In the genomic region with DNA sequence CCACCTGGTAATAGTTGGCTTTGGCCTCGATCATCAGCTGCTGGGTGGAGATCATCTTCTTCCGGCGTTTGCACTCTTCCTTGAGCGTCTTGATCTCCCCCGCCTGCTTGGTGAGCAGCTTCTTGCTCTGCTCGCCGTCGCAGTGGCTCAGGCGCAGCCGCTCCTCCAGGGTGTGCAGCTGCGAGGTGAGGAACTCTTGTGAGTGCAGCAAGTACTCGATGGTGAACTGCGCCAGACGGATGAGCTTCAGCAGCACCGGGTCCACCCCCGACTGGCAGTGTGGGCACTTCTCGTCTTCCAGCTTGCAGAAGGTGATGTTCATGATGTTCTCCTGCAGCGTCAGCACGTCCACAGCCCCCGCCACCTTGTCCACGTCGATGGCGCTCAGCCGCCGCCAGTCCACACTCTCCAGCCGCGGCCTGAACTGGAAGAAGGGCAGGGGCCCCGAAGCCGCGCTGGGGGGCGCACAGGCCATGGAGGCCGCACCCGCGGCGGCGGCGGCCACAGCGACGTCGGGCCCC, we compare ENCODE assay signal across 12 cellular contexts. TPM values are rescaled to one million over a fixed set of nuclear protein-coding genes. Genes with fewer than 3 reads are reported as not detected.
A peak's percentile ranks its signal among the peaks of the same experiment; 100 is the strongest.
DNase-seq lines count a peak whose midpoint lies in the region; ATAC-seq and TF ChIP-seq lines count a peak whose summit lies in the region.
"Had no signal": no experiment of that assay in that cellular context is flagged by ENCODE, and none has a peak within 500 bp of the region (broad histone marks: within the 10 kb centered on the region; RNA-seq: fewer than 3 reads in every experiment).

No MANE protein-coding gene starts in this region.

- dilution Hi-C loops in mammary epithelial cell (cut with HindIII; ENCODE audit: low sequenced_read_pairs), result no loop called here

- H3K36me3 ChIP-seq in mammary epithelial cell (ENCODE audit: insufficient read depth, low read length) (peaks cover 2% of the 10 kb centered on the region), kidney epithelial cell (ENCODE audit: control insufficient read depth, insufficient read depth, low read length) (no peaks in the 10 kb centered on the region), smooth muscle cell (ENCODE audit: low read depth) (no peaks in the 10 kb centered on the region)

- peak overlapping the region in 1 of 2 experiments; percentile 34; a peak in 1 of 5 replicates for H3K4me3 Mint-ChIP-seq in H9
- no peak overlapping the region for H3K4me3 Mint-ChIP-seq in activated CD4-positive, alpha-beta T cell treated with anti-CD3 and anti-CD28 coated beads for 36 hours

- CTCF ChIA-PET in mammary epithelial cell (lab: Charles Lee; ENCODE audit: low non-redundant PET), result no interaction called here
- CTCF ChIA-PET in activated CD4-positive, alpha-beta T cell treated with anti-CD3 and anti-CD28 coated beads for 36 hours (lab: Charles Lee), result interaction anchor here (0.8 kb wide), 1 partner anchor 19 kb away, joined by 3 read pairs; no protein-coding TSS in a partner anchor

- intact Hi-C loops in mammary epithelial cell (cut with micrococcal nuclease), result no loop called here
- intact Hi-C loops in activated CD4-positive, alpha-beta T cell treated with anti-CD3 and anti-CD28 coated beads for 36 hours (cut with DNase I, micrococcal nuclease), result no loop called here

- peaks cover 15 to 18% of the 10 kb centered on the region in 2 experiments for H3K4me1 Mint-ChIP-seq in H9
- peaks cover 14% of the 10 kb centered on the region for H3K4me1 Mint-ChIP-seq in activated CD4-positive, alpha-beta T cell treated with anti-CD3 and anti-CD28 coated beads for 36 hours

- no CpG with 5 or more reads among the region's 40 CpGs for WGBS in H9 (ENCODE audit: extremely low coverage, insufficient read length, low lambda C conversion rate)
- 10% methylated on average over 6 of the region's 40 CpGs for WGBS in mammary epithelial cell (ENCODE audit: low coverage, missing lambda C conversion rate)
- WGBS in smooth muscle cell (ENCODE audit: low lambda C conversion rate), result 45% methylated on average over 30 of the region's 40 CpGs

- H3K27me3 ChIP-seq in H9 (ENCODE audit: insufficient read depth, low read length) (no peaks in the 10 kb centered on the region), mammary epithelial cell (ENCODE audit: insufficient read depth, low read length) (no peaks in the 10 kb centered on the region), kidney epithelial cell (ENCODE audit: control insufficient read depth, insufficient read depth, low read length) (no peaks in the 10 kb centered on the region), smooth muscle cell (ENCODE audit: low read depth) (no peaks in the 10 kb centered on the region)

- no peak overlapping the region for H3K9ac ChIP-seq in H9 (ENCODE audit: extremely low read depth, insufficient read length, low read length)
- H3K9ac ChIP-seq in mammary epithelial cell (ENCODE audit: insufficient read depth, low read length), result no peak overlapping the region
- no peak overlapping the region for H3K9ac ChIP-seq in smooth muscle cell (ENCODE audit: low read depth)
- H3K9ac ChIP-seq: parathyroid adenoma had no signal

- no peaks in the 10 kb centered on the region for H3F3A ChIP-seq in smooth muscle cell (ENCODE audit: low read depth)

- no peak overlapping the region for H4K8ac ChIP-seq in H9 (replicated peaks; ENCODE audit: insufficient read length, low read depth, low read length)

- POLR2A ChIA-PET in activated CD4-positive, alpha-beta T cell treated with anti-CD3 and anti-CD28 coated beads for 36 hours (lab: Charles Lee), result interaction anchor here (0.5 kb wide), 1 partner anchor 246 kb away, joined by 3 read pairs; no protein-coding TSS in a partner anchor

- H3K27ac ChIP-seq in H9 (ENCODE audit: insufficient read length, low read depth, low read length), result no peak overlapping the region
- H3K27ac ChIP-seq in mammary epithelial cell (ENCODE audit: insufficient read depth, low read depth, low read length), result no peak overlapping the region
- H3K27ac ChIP-seq in smooth muscle cell (ENCODE audit: low read depth), result no peak overlapping the region
- H3K27ac ChIP-seq: parathyroid adenoma had no signal

- H3K79me2 ChIP-seq in H9 (ENCODE audit: insufficient read depth, low read length) (peaks cover 2% of the 10 kb centered on the region; the same call in 1 of the 2 replicates), mammary epithelial cell (ENCODE audit: insufficient read depth, low read length) (peaks cover 17% of the 10 kb centered on the region), smooth muscle cell (ENCODE audit: low read depth) (peaks cover 30% of the 10 kb centered on the region)
- H3K79me2 ChIP-seq: parathyroid adenoma had no signal

- no TSS peak for BruUV-seq in mammary epithelial cell (replicated peaks; lab: Mats Ljungman, UMichigan)

- H3K9me3 Mint-ChIP-seq in H9, result no peaks in the 10 kb centered on the region
- H3K9me3 Mint-ChIP-seq in activated CD4-positive, alpha-beta T cell treated with anti-CD3 and anti-CD28 coated beads for 36 hours (ENCODE audit: low read depth), result no peaks in the 10 kb centered on the region

- peak overlapping the region in 2 of 3 experiments; percentile 58 to 70 for H3K4me3 ChIP-seq in mammary epithelial cell (replicated peaks in 1 of 3; ENCODE audit: insufficient read depth in 1 of 3, low read depth in 2 of 3, low read length in 3 of 3)
- H3K4me3 ChIP-seq in kidney epithelial cell (ENCODE audit: low read depth, low read length), result peak overlapping the region; percentile 32
- peak overlapping the region; percentile 85 for H3K4me3 ChIP-seq in smooth muscle cell
- H3K4me3 ChIP-seq: GM12878 had no signal

- H3K9me3 ChIP-seq in H9 (ENCODE audit: control insufficient read depth, low read depth, low read length) (no peaks in the 10 kb centered on the region), mammary epithelial cell (replicated peaks; ENCODE audit: insufficient read depth, low read length) (no peaks in the 10 kb centered on the region), smooth muscle cell (replicated peaks; ENCODE audit: low read depth) (no peaks in the 10 kb centered on the region)

- DNase-seq in H9 (peak; percentile 66), mammary epithelial cell (no peak), kidney epithelial cell (ENCODE audit: low read depth) (no peak), smooth muscle cell (lab: John Stamatoyannopoulos, UW; ENCODE audit: unreplicated experiment) (no peak), RKO (ENCODE audit: low spot score) (no peak), NK-92 (lab: John Stamatoyannopoulos, UW; ENCODE audit: unreplicated experiment) (no peak)
- no peak for DNase-seq in activated CD4-positive, alpha-beta T cell treated with anti-CD3 and anti-CD28 coated beads for 36 hours
- DNase-seq: cerebellar nuclear complex, NCI-H2029 had no signal

- H3K23ac ChIP-seq in H9 (ENCODE audit: insufficient read length, low read depth, low read length), result no peak overlapping the region

- no peak overlapping the region for H2BK12ac ChIP-seq in H9 (ENCODE audit: insufficient read length, low read depth, low read length)

- H3K56ac ChIP-seq in H9 (ENCODE audit: insufficient read length, low read depth, low read length), result no peak overlapping the region

- H3K27ac Mint-ChIP-seq in H9, result peak overlapping the region in 1 of 3 experiments; percentile 85; a peak in 2 of 7 replicates
- H3K27ac Mint-ChIP-seq in activated CD4-positive, alpha-beta T cell treated with anti-CD3 and anti-CD28 coated beads for 36 hours, result no peak overlapping the region

- H4K5ac ChIP-seq in H9 (ENCODE audit: insufficient read length, low read depth, low read length), result no peak overlapping the region

- no peak overlapping the region for H2BK20ac ChIP-seq in H9 (ENCODE audit: low read depth, low read length, poor library complexity, severe bottlenecking)

- H2AK5ac ChIP-seq in H9 (ENCODE audit: insufficient read length, low read length), result no peak overlapping the region

- H4K20me1 ChIP-seq in H9 (ENCODE audit: control insufficient read depth, insufficient read depth, insufficient read length), result no peaks in the 10 kb centered on the region
- H4K20me1 ChIP-seq in mammary epithelial cell (ENCODE audit: insufficient read depth, low read length), result no peaks in the 10 kb centered on the region
- peaks cover 25% of the 10 kb centered on the region for H4K20me1 ChIP-seq in smooth muscle cell (ENCODE audit: low read depth)

- no peak overlapping the region for H3K14ac ChIP-seq in H9 (ENCODE audit: insufficient read depth, low read length)

- H3K18ac ChIP-seq in H9 (ENCODE audit: insufficient read length, low read depth, low read length), result no peak overlapping the region

- no peak for ATAC-seq in activated CD4-positive, alpha-beta T cell treated with anti-CD3 and anti-CD28 coated beads for 36 hours
- ATAC-seq in HG03378 (IDR thresholded peaks at IDR 0.05; ENCODE audit: unreplicated experiment), result no peak

- H4K91ac ChIP-seq in H9 (ENCODE audit: insufficient read length, low read depth, low read length), result no peak overlapping the region

- TF ChIP-seq CTCF in H9 (conservative IDR thresholded peaks at IDR 0.05) (no peak), mammary epithelial cell (conservative IDR thresholded peaks at IDR 0.05 in 1 of 2, IDR thresholded peaks at IDR 0.05 in 1 of 2; ENCODE audit: extremely low read depth in 1 of 2, insufficient read depth in 1 of 2, low read depth in 1 of 2, low read length in 2 of 2) (no peak), kidney epithelial cell (IDR thresholded peaks at IDR 0.05; ENCODE audit: insufficient read depth, low read length, poor library complexity, severe bottlenecking) (no peak), smooth muscle cell (IDR thresholded peaks at IDR 0.05; ENCODE audit: borderline replicate concordance, insufficient read depth, poor library complexity, severe bottlenecking) (no peak)

- H3K23me2 ChIP-seq in H9 (ENCODE audit: insufficient read length, low read depth, low read length, poor library complexity, severe bottlenecking), result peaks cover 9% of the 10 kb centered on the region

- H3K4me2 ChIP-seq in H9 (ENCODE audit: insufficient read depth, insufficient read length, low read length), result peak overlapping the region; percentile 6
- peak overlapping the region; percentile 98 for H3K4me2 ChIP-seq in mammary epithelial cell (ENCODE audit: insufficient read depth, low read depth, low read length)
- peak overlapping the region; percentile 88 for H3K4me2 ChIP-seq in smooth muscle cell

- H2BK5ac ChIP-seq in H9 (ENCODE audit: insufficient read length, low read length), result no peak overlapping the region

- no peak overlapping the region for H3T11ph ChIP-seq in H9 (ENCODE audit: low read length)

- H3K4ac ChIP-seq in H9 (ENCODE audit: low read depth, low read length), result no peak overlapping the region

- H3K27me3 Mint-ChIP-seq in H9 (ENCODE audit: low read depth), result peaks cover 7% of the 10 kb centered on the region
- H3K27me3 Mint-ChIP-seq in activated CD4-positive, alpha-beta T cell treated with anti-CD3 and anti-CD28 coated beads for 36 hours, result peaks cover 33% of the 10 kb centered on the region

- H2AFZ ChIP-seq in H9 (ENCODE audit: low read length) (no peak overlapping the region), mammary epithelial cell (ENCODE audit: low read depth, low read length) (peak overlapping the region; percentile 40), smooth muscle cell (ENCODE audit: low read depth) (peak overlapping the region; percentile 72)

- H3K79me1 ChIP-seq in H9 (ENCODE audit: insufficient read depth, low read depth, low read length, poor library complexity, severe bottlenecking), result no peaks in the 10 kb centered on the region

- in situ Hi-C loops in mammary epithelial cell (cut with MboI; ENCODE audit: low sequenced_read_pairs in 2 of 2), result no loop called here

- no peak overlapping the region for H2BK15ac ChIP-seq in H9 (ENCODE audit: low read depth, low read length)

- peaks cover 2% of the 10 kb centered on the region; the same call in 1 of the 2 replicates for H3K4me1 ChIP-seq in H9 (ENCODE audit: insufficient read depth, low read length)
- peaks cover 23% of the 10 kb centered on the region for H3K4me1 ChIP-seq in mammary epithelial cell (ENCODE audit: insufficient read depth, low read length)
- peaks cover 25% of the 10 kb centered on the region for H3K4me1 ChIP-seq in smooth muscle cell (ENCODE audit: low read depth)
- H3K4me1 ChIP-seq: parathyroid adenoma had no signal

- H2BK120ac ChIP-seq in H9 (ENCODE audit: low read depth, low read length, poor library complexity, severe bottlenecking), result no peak overlapping the region

- peaks cover 18 to 39% (median 35%) of the 10 kb centered on the region in 3 experiments for H3K36me3 Mint-ChIP-seq in H9 (ENCODE audit: insufficient read depth in 1 of 3, low read depth in 3 of 3)
- no peaks in the 10 kb centered on the region for H3K36me3 Mint-ChIP-seq in activated CD4-positive, alpha-beta T cell treated with anti-CD3 and anti-CD28 coated beads for 36 hours (ENCODE audit: low read depth)

RNA-seq across cellular contexts. Expression of a gene that starts 3.2 kb away (rescaled TPM):
- total RNA-seq in H9 (2021) (31.5 and 33.6 TPM in 2 replicates), mammary epithelial cell (10 to 100 TPM; 28.3 to 29.3 TPM), kidney epithelial cell (25.3 and 29.0 TPM in 2 replicates), smooth muscle cell (23.6 and 45.3 TPM in 2 replicates)
- polyA plus RNA-seq in mammary epithelial cell (8.0 TPM), smooth muscle cell (8.2 and 15.2 TPM in 2 replicates)
- 13.6 TPM for polyA minus RNA-seq in mammary epithelial cell
- total RNA-seq in activated CD4-positive, alpha-beta T cell treated with anti-CD3 and anti-CD28 coated beads for 36 hours, result under 1 TPM; 0.33 to 0.39 TPM

RNA-seq across cellular contexts. Expression of a gene that starts 35.6 kb away (rescaled TPM):
- total RNA-seq in H9 (2021), result 21.2 and 21.5 TPM in 2 replicates
- 10 to 100 TPM; 46.1 to 50.0 TPM for total RNA-seq in mammary epithelial cell
- polyA plus RNA-seq in mammary epithelial cell, result 14.2 TPM
- polyA minus RNA-seq in mammary epithelial cell, result 36.7 TPM
- 45.5 and 49.7 TPM in 2 replicates for total RNA-seq in kidney epithelial cell
- total RNA-seq in smooth muscle cell, result 47.8 and 50.9 TPM in 2 replicates
- polyA plus RNA-seq in smooth muscle cell, result 15.2 and 15.7 TPM in 2 replicates
- total RNA-seq in activated CD4-positive, alpha-beta T cell treated with anti-CD3 and anti-CD28 coated beads for 36 hours, result 10 to 100 TPM; 13.4 to 16.3 TPM

Comparison
In these comparisons a context has a peak if more than half of its experiments do, and no peak if none do; other contexts are left out.
1. H3K4me2 ChIP-seq: peak in every context shown above with its lines; median percentile 98 in mammary epithelial cell; 88 in smooth muscle cell; 6 in H9.
2. H3K4me3 ChIP-seq: peak in every context shown above with its lines; median percentile 85 in smooth muscle cell; 64 in mammary epithelial cell; 32 in kidney epithelial cell.
3. RNA of a gene that starts 3.2 kb away (total RNA-seq): 31.5 to 33.6 TPM in H9, 28.3 to 29.3 TPM in mammary epithelial cell, 25.3 to 29.0 TPM in kidney epithelial cell and 23.6 to 45.3 TPM in smooth muscle cell; 0.33 to 0.39 TPM in activated CD4-positive, alpha-beta T cell treated with anti-CD3 and anti-CD28 coated beads for 36 hours; every median in the first group is over 10 times any median in the second.